13 cellular contexts compared by ENCODE assay signal in the genomic region with DNA sequence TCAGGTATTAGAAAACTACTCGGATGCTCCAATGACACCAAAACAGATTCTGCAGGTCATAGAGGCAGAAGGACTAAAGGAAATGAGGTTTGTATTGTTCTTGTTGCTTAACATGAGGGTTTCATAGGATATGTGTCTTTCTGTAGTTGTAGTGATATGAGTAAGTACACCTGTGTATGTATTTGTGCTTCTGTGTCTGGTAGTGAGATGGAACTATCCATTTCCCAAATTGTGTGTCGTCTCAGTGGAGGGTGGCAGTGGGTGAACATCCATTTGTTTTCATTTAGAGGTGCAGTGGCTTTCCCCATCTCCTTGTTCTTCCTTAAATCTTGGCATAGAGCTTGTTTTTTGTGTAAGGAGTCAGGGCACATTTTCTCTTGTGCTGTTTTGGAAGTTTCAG. TPM values are rescaled to one million over a fixed set of nuclear protein-coding genes. Genes with fewer than 3 reads are reported as not detected.
DNase-seq lines count a peak whose midpoint lies in the region; ATAC-seq and TF ChIP-seq lines count a peak whose summit lies in the region.
"Had no signal": no experiment of that assay in that cellular context is flagged by ENCODE, and none has a peak within 500 bp of the region (broad histone marks: within the 10 kb centered on the region; RNA-seq: fewer than 3 reads in every experiment).

No MANE protein-coding gene starts in this region.

- no peaks in the 10 kb centered on the region for H3K27me3 ChIP-seq in PC-9 (ENCODE audit: insufficient read depth, low read depth)

- H3K9me2 ChIP-seq in PC-9 (ENCODE audit: insufficient read depth), result no peaks in the 10 kb centered on the region

- no peak overlapping the region for H3K27ac ChIP-seq in PC-9

- no peak for DNase-seq in activated T-cell treated with anti-CD3 and anti-CD28 coated beads, Interleukin-2, amount 50 U/mL, for 4 hours
- DNase-seq in activated T-cell treated with anti-CD3 and anti-CD28 coated beads, Interleukin-2, amount 50 U/mL, for 1 hour, result no peak
- DNase-seq in activated T-helper 1 cell treated with anti-CD3 and anti-CD28 coated beads, Interleukin-12 subunit alpha, Interleukin-12 subunit beta, Interleukin-2, Interleukin-4 antibody, amounts not matched to agents 30 ng/mL and 10 ng/mL and 1 ng/mL, durations not matched to agents 14 hours and 24 hours and 36 hours (ENCODE audit: low spot score), result no peak
- no peak for DNase-seq in stimulated activated naive B cell treated with anti-CD40 and anti-IgM and Interleukin-4, amounts not matched to agents 10 μg/mL and 1 μg/mL and 100 μg/mL, for 72 hours
- DNase-seq in PC-9 (no peak), DMS 273 treated with DMSO at 0.1 percent for 48 hours (lab: John Stamatoyannopoulos, UW) (no peak)
- DNase-seq: HFFc6; naive B cell; NCI-H146; stimulated activated CD4-positive, alpha-beta T cell treated with anti-CD3 and anti-CD28 coated beads, Interleukin-12 subunit alpha, Interleukin-12 subunit beta, amount 100 ng/mL, for 4 hours; stimulated activated CD8-positive, alpha-beta memory T cell treated with anti-CD3 and anti-CD28 coated beads, Interleukin-4, amount 100 ng/mL, for 48 hours had no signal

- peak overlapping the region; percentile 27 for H3K4me3 Mint-ChIP-seq in activated T-cell treated with anti-CD3 and anti-CD28 coated beads, Interleukin-2, amount 50 U/mL, for 4 hours
- peak overlapping the region; percentile 16 for H3K4me3 Mint-ChIP-seq in activated T-helper 1 cell treated with anti-CD3 and anti-CD28 coated beads, Interleukin-12 subunit alpha, Interleukin-12 subunit beta, Interleukin-2, Interleukin-4 antibody, amounts not matched to agents 30 ng/mL and 10 ng/mL and 1 ng/mL, durations not matched to agents 14 hours and 24 hours and 36 hours
- H3K4me3 Mint-ChIP-seq in stimulated activated naive B cell treated with anti-CD40 and anti-IgM and Interleukin-4, amounts not matched to agents 10 μg/mL and 1 μg/mL and 100 μg/mL, for 72 hours, result no peak overlapping the region
- H3K4me3 Mint-ChIP-seq: HFFc6 had no signal

- H4K20me1 ChIP-seq in PC-9 (ENCODE audit: insufficient read depth), result peaks cover 94% of the 10 kb centered on the region

- intact Hi-C loops in activated T-helper 1 cell treated with anti-CD3 and anti-CD28 coated beads, Interleukin-12 subunit alpha, Interleukin-12 subunit beta, Interleukin-2, Interleukin-4 antibody, amounts not matched to agents 30 ng/mL and 10 ng/mL and 1 ng/mL, durations not matched to agents 14 hours and 24 hours and 36 hours (cut with micrococcal nuclease), result loop anchor here (1.0 to 5.0 kb wide), 3 partner anchors 8 to 34 kb away; a partner anchor contains a TSS
- intact Hi-C loops in PC-9 (cut with micrococcal nuclease; ENCODE audit: unreplicated experiment), result no loop called here

- no peak overlapping the region for H2AFZ ChIP-seq in PC-9

- peaks cover 15% of the 10 kb centered on the region for H3F3A ChIP-seq in PC-9 (ENCODE audit: insufficient read depth, low read depth)

- peaks cover 72% of the 10 kb centered on the region for H3K4me1 Mint-ChIP-seq in activated T-cell treated with anti-CD3 and anti-CD28 coated beads, Interleukin-2, amount 50 U/mL, for 4 hours (ENCODE audit: low read depth)
- H3K4me1 Mint-ChIP-seq in activated T-helper 1 cell treated with anti-CD3 and anti-CD28 coated beads, Interleukin-12 subunit alpha, Interleukin-12 subunit beta, Interleukin-2, Interleukin-4 antibody, amounts not matched to agents 30 ng/mL and 10 ng/mL and 1 ng/mL, durations not matched to agents 14 hours and 24 hours and 36 hours (ENCODE audit: low read depth), result peaks cover 72% of the 10 kb centered on the region
- H3K4me1 Mint-ChIP-seq in stimulated activated naive B cell treated with anti-CD40 and anti-IgM and Interleukin-4, amounts not matched to agents 10 μg/mL and 1 μg/mL and 100 μg/mL, for 72 hours, result peaks cover 52 to 69% of the 10 kb centered on the region in 2 donors

- H3K27me3 Mint-ChIP-seq in activated T-cell treated with anti-CD3 and anti-CD28 coated beads, Interleukin-2, amount 50 U/mL, for 4 hours (ENCODE audit: low read depth), result no peaks in the 10 kb centered on the region
- H3K27me3 Mint-ChIP-seq in activated T-helper 1 cell treated with anti-CD3 and anti-CD28 coated beads, Interleukin-12 subunit alpha, Interleukin-12 subunit beta, Interleukin-2, Interleukin-4 antibody, amounts not matched to agents 30 ng/mL and 10 ng/mL and 1 ng/mL, durations not matched to agents 14 hours and 24 hours and 36 hours (ENCODE audit: insufficient read depth), result no peaks in the 10 kb centered on the region
- H3K27me3 Mint-ChIP-seq in stimulated activated naive B cell treated with anti-CD40 and anti-IgM and Interleukin-4, amounts not matched to agents 10 μg/mL and 1 μg/mL and 100 μg/mL, for 72 hours, result no peaks in the 10 kb centered on the region
- H3K27me3 Mint-ChIP-seq: naive B cell had no signal

- ATAC-seq in activated T-cell treated with anti-CD3 and anti-CD28 coated beads, Interleukin-2, amount 50 U/mL, for 4 hours, result peak; percentile 29 to 39
- ATAC-seq in HG02852 (IDR thresholded peaks at IDR 0.05; ENCODE audit: unreplicated experiment) (peak; percentile 67), HG03139 (IDR thresholded peaks at IDR 0.05; ENCODE audit: unreplicated experiment) (no peak)
- ATAC-seq in stimulated activated naive B cell treated with anti-CD40 and anti-IgM and Interleukin-4, amounts not matched to agents 10 μg/mL and 1 μg/mL and 100 μg/mL, for 72 hours (replicated peaks), result peak; percentile 60 to 62

- no peak for TF ChIP-seq CTCF in PC-9 (conservative IDR thresholded peaks at IDR 0.05)

- H3K4me1 ChIP-seq in PC-9 (replicated peaks; ENCODE audit: insufficient read depth), result no peaks in the 10 kb centered on the region

- H3K9me3 Mint-ChIP-seq in activated T-cell treated with anti-CD3 and anti-CD28 coated beads, Interleukin-2, amount 50 U/mL, for 4 hours, result no peaks in the 10 kb centered on the region
- no peaks in the 10 kb centered on the region for H3K9me3 Mint-ChIP-seq in activated T-helper 1 cell treated with anti-CD3 and anti-CD28 coated beads, Interleukin-12 subunit alpha, Interleukin-12 subunit beta, Interleukin-2, Interleukin-4 antibody, amounts not matched to agents 30 ng/mL and 10 ng/mL and 1 ng/mL, durations not matched to agents 14 hours and 24 hours and 36 hours
- H3K9me3 Mint-ChIP-seq in stimulated activated naive B cell treated with anti-CD40 and anti-IgM and Interleukin-4, amounts not matched to agents 10 μg/mL and 1 μg/mL and 100 μg/mL, for 72 hours, result no peaks in the 10 kb centered on the region
- H3K9me3 Mint-ChIP-seq: HFFc6, naive B cell had no signal

- H3K4me2 ChIP-seq in PC-9, result no peak overlapping the region

- no peaks in the 10 kb centered on the region for H3K9me3 ChIP-seq in PC-9 (ENCODE audit: insufficient read depth, low read depth)

- peaks cover 88% of the 10 kb centered on the region for H3K79me2 ChIP-seq in PC-9 (ENCODE audit: low read depth)

- BruUV-seq in PC-9 (replicated peaks; lab: Mats Ljungman, UMichigan), result no TSS peak

- CTCF ChIA-PET in PC-9 (lab: Charles Lee), result no interaction called here

- peak overlapping the region; percentile 11 for H3K27ac Mint-ChIP-seq in activated T-helper 1 cell treated with anti-CD3 and anti-CD28 coated beads, Interleukin-12 subunit alpha, Interleukin-12 subunit beta, Interleukin-2, Interleukin-4 antibody, amounts not matched to agents 30 ng/mL and 10 ng/mL and 1 ng/mL, durations not matched to agents 14 hours and 24 hours and 36 hours
- peak overlapping the region; percentile 65 for H3K27ac Mint-ChIP-seq in stimulated activated naive B cell treated with anti-CD40 and anti-IgM and Interleukin-4, amounts not matched to agents 10 μg/mL and 1 μg/mL and 100 μg/mL, for 72 hours

- H3K4me3 ChIP-seq in PC-9, result no peak overlapping the region

- peaks cover 29% of the 10 kb centered on the region for H3K36me3 Mint-ChIP-seq in activated T-cell treated with anti-CD3 and anti-CD28 coated beads, Interleukin-2, amount 50 U/mL, for 4 hours (ENCODE audit: insufficient read depth)
- H3K36me3 Mint-ChIP-seq in activated T-helper 1 cell treated with anti-CD3 and anti-CD28 coated beads, Interleukin-12 subunit alpha, Interleukin-12 subunit beta, Interleukin-2, Interleukin-4 antibody, amounts not matched to agents 30 ng/mL and 10 ng/mL and 1 ng/mL, durations not matched to agents 14 hours and 24 hours and 36 hours (ENCODE audit: low read depth), result peaks cover 29% of the 10 kb centered on the region
- H3K36me3 Mint-ChIP-seq in stimulated activated naive B cell treated with anti-CD40 and anti-IgM and Interleukin-4, amounts not matched to agents 10 μg/mL and 1 μg/mL and 100 μg/mL, for 72 hours, result peaks cover 5 to 21% of the 10 kb centered on the region in 2 donors
- H3K36me3 Mint-ChIP-seq: naive B cell had no signal

- POLR2A ChIA-PET in PC-9 (lab: Charles Lee; ENCODE audit: unreplicated experiment), result no interaction called here

- peaks cover 7% of the 10 kb centered on the region for H3K36me3 ChIP-seq in PC-9 (ENCODE audit: low read depth)

RNA-seq across cellular contexts. Expression of a gene that starts 8.2 kb away (rescaled TPM):
- total RNA-seq in activated T-cell treated with anti-CD3 and anti-CD28 coated beads, Interleukin-2, amount 50 U/mL, for 4 hours, result 100 to 1,000 TPM; 138 to 194 (median 149) TPM
- 136 and 142 TPM in 2 replicates for total RNA-seq in activated T-helper 1 cell treated with anti-CD3 and anti-CD28 coated beads, Interleukin-12 subunit alpha, Interleukin-12 subunit beta, Interleukin-2, Interleukin-4 antibody, amounts not matched to agents 30 ng/mL and 10 ng/mL and 1 ng/mL, durations not matched to agents 14 hours and 24 hours and 36 hours
- total RNA-seq in PC-9 (2021), result 102 and 123 TPM in 2 replicates

Comparison
In these comparisons a context has a peak if more than half of its experiments do, and no peak if none do; other contexts are left out.
1. H3K4me3 Mint-ChIP-seq: peak in activated T-cell treated with anti-CD3 and anti-CD28 coated beads, Interleukin-2, amount 50 U/mL, for 4 hours (single experiment) and activated T-helper 1 cell treated with anti-CD3 and anti-CD28 coated beads, Interleukin-12 subunit alpha, Interleukin-12 subunit beta, Interleukin-2, Interleukin-4 antibody, amounts not matched to agents 30 ng/mL and 10 ng/mL and 1 ng/mL, durations not matched to agents 14 hours and 24 hours and 36 hours (single experiment); none in stimulated activated naive B cell treated with anti-CD40 and anti-IgM and Interleukin-4, amounts not matched to agents 10 μg/mL and 1 μg/mL and 100 μg/mL, for 72 hours (0 of 2).